Comparison of ENCODE assay signal across 29 cellular contexts in the genomic region with DNA sequence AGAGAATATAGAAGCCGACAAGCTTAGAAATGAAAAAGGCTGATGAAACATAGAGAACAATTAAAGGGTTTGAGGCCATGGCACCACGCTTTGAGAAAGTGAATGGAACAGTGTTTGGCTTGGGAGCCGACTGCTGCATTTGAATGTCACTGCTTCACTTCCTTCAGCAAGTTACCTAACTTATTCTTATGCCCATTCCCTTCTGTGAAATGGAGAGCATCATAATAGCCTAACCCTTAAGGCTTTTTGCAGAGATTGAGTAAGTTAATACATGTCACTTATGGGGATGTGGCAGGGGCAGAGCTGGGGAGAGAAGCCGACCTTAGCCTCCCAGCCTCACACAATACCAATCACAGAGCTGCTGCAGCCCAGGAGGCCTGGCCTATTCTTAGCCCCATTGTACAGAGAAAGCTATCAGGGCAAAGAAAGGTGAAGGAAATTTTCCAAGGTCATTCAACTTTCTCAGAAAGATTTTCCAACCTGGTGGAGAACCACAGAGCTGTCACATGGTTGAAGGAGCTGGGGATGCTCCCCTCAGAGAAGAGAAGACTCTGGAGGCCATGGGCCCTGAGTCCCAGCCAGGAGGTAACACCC.
"Had no signal": no experiment of that assay in that cellular context is flagged by ENCODE, and none has a peak within 500 bp of the region (broad histone marks: within the 10 kb centered on the region; RNA-seq: fewer than 3 reads in every experiment).

No MANE protein-coding gene starts in this region.

- H3K27me3 Mint-ChIP-seq: natural killer cell treated with Interleukin-12 subunit alpha and Interleukin-12 subunit beta and Interleukin-15 and Interleukin-18, amount 100 ng/mL, for 72 hours; stimulated activated naive CD8-positive, alpha-beta T cell treated with anti-CD3 and anti-CD28 coated beads, Interleukin-15, Interleukin-2, amounts not matched to agents 100 ng/mL and 50 ng/mL, for 24 hours had no signal

- H3K9me3 Mint-ChIP-seq: mesothelial cell of epicardium; naive B cell; natural killer cell treated with Interleukin-12 subunit alpha and Interleukin-12 subunit beta and Interleukin-15 and Interleukin-18, amount 100 ng/mL, for 72 hours; neural crest cell; stimulated activated naive B cell treated with anti-CD40 and anti-IgM and Interleukin-4, amounts not matched to agents 10 μg/mL and 1 μg/mL and 100 μg/mL, for 72 hours; stimulated activated naive CD8-positive, alpha-beta T cell treated with anti-CD3 and anti-CD28 coated beads, Interleukin-15, Interleukin-2, amounts not matched to agents 100 ng/mL and 50 ng/mL, for 24 hours had no signal

- H3K36me3 ChIP-seq: gastroesophageal sphincter, heart left ventricle, lower lobe of right lung, neutrophil, right lobe of liver, thoracic aorta, transverse colon, vagina had no signal

- DNase-seq: cortex of kidney; effector CD4-positive, alpha-beta T cell; foreskin keratinocyte; heart left ventricle; kidney glomerular epithelial cell; left ventricle myocardium superior; lower lobe of right lung; mesenchymal stem cell; mucosa of descending colon; naive B cell; right lobe of liver; small intestine; stimulated activated CD4-positive, alpha-beta T cell treated with anti-CD3 and anti-CD28 coated beads, Interleukin-15, amount 100 ng/mL, for 24 hours; stimulated activated CD4-positive, alpha-beta T cell treated with anti-CD3 and anti-CD28 coated beads, Interleukin-2, amount 100 ng/mL, for 48 hours; stimulated activated naive B cell treated with anti-CD40 and anti-IgM and Interleukin-4, amounts not matched to agents 10 μg/mL and 1 μg/mL and 100 μg/mL, for 72 hours; transverse colon had no signal

- H3K4me3 ChIP-seq: gastroesophageal sphincter, heart left ventricle, hepatocyte, lower lobe of right lung, mucosa of descending colon, right lobe of liver, thoracic aorta, transverse colon, vagina had no signal

- H3K27ac ChIP-seq: epithelial cell of prostate, foreskin keratinocyte, gastroesophageal sphincter, heart left ventricle, hepatocyte, lower lobe of right lung, neutrophil, parathyroid adenoma, right lobe of liver, thoracic aorta, transverse colon, vagina had no signal

- H3K4me1 Mint-ChIP-seq: mesothelial cell of epicardium; naive B cell; stimulated activated naive B cell treated with anti-CD40 and anti-IgM and Interleukin-4, amounts not matched to agents 10 μg/mL and 1 μg/mL and 100 μg/mL, for 72 hours had no signal

- H3K4me1 ChIP-seq: foreskin keratinocyte, gastroesophageal sphincter, parathyroid adenoma, right lobe of liver, transverse colon, vagina had no signal

- H3K9me3 ChIP-seq: gastroesophageal sphincter, heart left ventricle, lower lobe of right lung, mucosa of descending colon, neutrophil, right lobe of liver, thoracic aorta, transverse colon, vagina had no signal

- H3K4me3 Mint-ChIP-seq: mesothelial cell of epicardium; natural killer cell treated with Interleukin-12 subunit alpha and Interleukin-12 subunit beta and Interleukin-15 and Interleukin-18, amount 100 ng/mL, for 72 hours; neural crest cell; stimulated activated naive B cell treated with anti-CD40 and anti-IgM and Interleukin-4, amounts not matched to agents 10 μg/mL and 1 μg/mL and 100 μg/mL, for 72 hours; stimulated activated naive CD8-positive, alpha-beta T cell treated with anti-CD3 and anti-CD28 coated beads, Interleukin-15, Interleukin-2, amounts not matched to agents 100 ng/mL and 50 ng/mL, for 24 hours had no signal

- ATAC-seq: esophagus mucosa; foreskin keratinocyte; gastroesophageal sphincter; heart left ventricle; left ventricle myocardium superior; lower lobe of right lung; mucosa of descending colon; right lobe of liver; stimulated activated naive B cell treated with anti-CD40 and anti-IgM and Interleukin-4, amounts not matched to agents 10 μg/mL and 1 μg/mL and 100 μg/mL, for 72 hours had no signal

- H3K27ac Mint-ChIP-seq: mesothelial cell of epicardium; natural killer cell treated with Interleukin-12 subunit alpha and Interleukin-12 subunit beta and Interleukin-15 and Interleukin-18, amount 100 ng/mL, for 72 hours; progenitor cell of endocrine pancreas; stimulated activated naive B cell treated with anti-CD40 and anti-IgM and Interleukin-4, amounts not matched to agents 10 μg/mL and 1 μg/mL and 100 μg/mL, for 72 hours; stimulated activated naive CD8-positive, alpha-beta T cell treated with anti-CD3 and anti-CD28 coated beads, Interleukin-15, Interleukin-2, amounts not matched to agents 100 ng/mL and 50 ng/mL, for 24 hours had no signal

- H3K9ac ChIP-seq: parathyroid adenoma had no signal

- H3K27me3 ChIP-seq: gastroesophageal sphincter, hepatocyte, neutrophil, right lobe of liver, transverse colon, vagina had no signal

- H3K36me3 Mint-ChIP-seq: mesothelial cell of epicardium; naive B cell; natural killer cell treated with Interleukin-12 subunit alpha and Interleukin-12 subunit beta and Interleukin-15 and Interleukin-18, amount 100 ng/mL, for 72 hours; stimulated activated naive B cell treated with anti-CD40 and anti-IgM and Interleukin-4, amounts not matched to agents 10 μg/mL and 1 μg/mL and 100 μg/mL, for 72 hours had no signal
